In genomic region chr20:48649104-48649626, GRCh38 we compare ENCODE assay signal across 23 cellular contexts.
"Had no signal": no experiment of that assay in that cellular context is flagged by ENCODE, and none has a peak within 500 bp of the region (broad histone marks: within the 10 kb centered on the region; RNA-seq: fewer than 3 reads in every experiment).

No MANE protein-coding gene starts in this region.

- ATAC-seq: left lobe of liver; naive thymus-derived CD4-positive, alpha-beta T cell; right lobe of liver had no signal

- H3K4me1 ChIP-seq: gastrocnemius medialis, parathyroid adenoma, stomach, thyroid gland, vagina had no signal

- H3K27me3 Mint-ChIP-seq: naive thymus-derived CD4-positive, alpha-beta T cell; progenitor cell of endocrine pancreas had no signal

- DNase-seq: dorsolateral prefrontal cortex; effector CD4-positive, alpha-beta T cell; foreskin fibroblast; gastrocnemius medialis; head of caudate nucleus; mesenchymal stem cell; naive thymus-derived CD4-positive, alpha-beta T cell; right lobe of liver; stimulated activated CD4-positive, alpha-beta T cell treated with anti-CD3 and anti-CD28 coated beads, Interleukin-12 subunit alpha, Interleukin-12 subunit beta, amount 100 ng/mL, for 4 hours; stimulated activated CD4-positive, alpha-beta T cell treated with anti-CD3 and anti-CD28 coated beads, Interleukin-1b, Interleukin-23, amount 100 ng/mL, for 48 hours; stimulated activated CD4-positive, alpha-beta T cell treated with anti-CD3 and anti-CD28 coated beads, Interleukin-4, amount 100 ng/mL, for 1 hour; stimulated activated CD8-positive, alpha-beta memory T cell treated with anti-CD3 and anti-CD28 coated beads, Interleukin-4, amount 100 ng/mL, for 48 hours; stimulated activated naive CD4-positive, alpha-beta T cell treated with Interleukin-2 at 50 U/mL for 16 hours; stomach; thyroid gland; trophoblast cell had no signal

- H3K4me3 Mint-ChIP-seq: mesothelial cell of epicardium; naive thymus-derived CD4-positive, alpha-beta T cell had no signal

- H3K4me3 ChIP-seq: dorsolateral prefrontal cortex, gastrocnemius medialis, lung, right lobe of liver, stomach, thyroid gland, vagina had no signal

- H3K27me3 ChIP-seq: dorsolateral prefrontal cortex, gastrocnemius medialis, right lobe of liver, stomach, thyroid gland, vagina had no signal

- H3K27ac ChIP-seq: epithelial cell of prostate, parathyroid adenoma, right lobe of liver, stomach, thyroid gland, vagina had no signal

- H3K9me3 ChIP-seq: gastrocnemius medialis, right lobe of liver, stomach, thyroid gland, vagina had no signal

- H3K4me1 Mint-ChIP-seq: naive thymus-derived CD4-positive, alpha-beta T cell had no signal

- H3K27ac Mint-ChIP-seq: mesothelial cell of epicardium, progenitor cell of endocrine pancreas had no signal

- H3K9me3 Mint-ChIP-seq: mesothelial cell of epicardium had no signal
